8 cellular contexts compared by ENCODE assay signal in genomic region chr9:112361602-112362001, GRCh38. TPM values are rescaled to one million over a fixed set of nuclear protein-coding genes. Genes with fewer than 3 reads are reported as not detected.
DNase-seq lines count a peak whose midpoint lies in the region; ATAC-seq and TF ChIP-seq lines count a peak whose summit lies in the region.

No MANE protein-coding gene starts in this region.

- H3K4me2 ChIP-seq in mammary epithelial cell (ENCODE audit: insufficient read depth, low read depth, low read length) = peak overlapping the region; percentile 64

- H3K27ac ChIP-seq in cardiac muscle cell = no peak overlapping the region
- H3K27ac ChIP-seq in mammary epithelial cell (ENCODE audit: insufficient read depth, low read depth, low read length) = no peak overlapping the region
- H3K27ac ChIP-seq in liver (ENCODE audit: low read depth in 1 of 2, low read length in 2 of 2) = no peak overlapping the region

- no peaks in the 10 kb centered on the region for H3K79me2 ChIP-seq in mammary epithelial cell (ENCODE audit: insufficient read depth, low read length)

- peak; percentile 28 for TF ChIP-seq CTCF in cardiac muscle cell (IDR thresholded peaks at IDR 0.05; ENCODE audit: low read depth, low read length)
- peak; percentile 24 to 31 for TF ChIP-seq CTCF in mammary epithelial cell (conservative IDR thresholded peaks at IDR 0.05 in 1 of 2, IDR thresholded peaks at IDR 0.05 in 1 of 2; ENCODE audit: extremely low read depth in 1 of 2, insufficient read depth in 1 of 2, low read depth in 1 of 2, low read length in 2 of 2)
- TF ChIP-seq CTCF in liver (IDR thresholded peaks at IDR 0.05; ENCODE audit: low read depth, low read length, missing input control) = peak; percentile 45

- H3K27me3 ChIP-seq in cardiac muscle cell (no peaks in the 10 kb centered on the region), mammary epithelial cell (ENCODE audit: insufficient read depth, low read length) (no peaks in the 10 kb centered on the region), liver (ENCODE audit: control insufficient read depth in 4 of 4, insufficient read depth in 4 of 4, low read length in 3 of 4) (no peaks in the 10 kb centered on the region)

- TF ChIP-seq RAD21 in liver (IDR thresholded peaks at IDR 0.05) = peak; percentile 81

- H2AFZ ChIP-seq in mammary epithelial cell (ENCODE audit: low read depth, low read length) = peak overlapping the region; percentile 42

- intact Hi-C loops in Right ventricle myocardium inferior (cut with DNase I) (loop anchor here (2.0 to 5.0 kb wide), 2 partner anchors 273 to 599 kb away; no protein-coding TSS in a partner anchor), mammary epithelial cell (cut with micrococcal nuclease) (loop anchor here (1.0 to 10.0 kb wide), 4 partner anchors 195 to 433 kb away; no protein-coding TSS in a partner anchor)

- no peak overlapping the region for H3K9ac ChIP-seq in mammary epithelial cell (ENCODE audit: insufficient read depth, low read length)
- H3K9ac ChIP-seq in liver (ENCODE audit: low read depth in 1 of 2, low read length in 2 of 2) = no peak overlapping the region

- in situ Hi-C loops in mammary epithelial cell (cut with MboI; ENCODE audit: low sequenced_read_pairs in 2 of 2) = loop anchor here (5.0 to 25.0 kb wide), 3 partner anchors 244 to 599 kb away; no protein-coding TSS in a partner anchor

- H3K9me3 ChIP-seq in cardiac muscle cell (ENCODE audit: low read depth) = no peaks in the 10 kb centered on the region
- no peaks in the 10 kb centered on the region for H3K9me3 ChIP-seq in mammary epithelial cell (replicated peaks; ENCODE audit: insufficient read depth, low read length)
- H3K9me3 ChIP-seq in liver (ENCODE audit: control insufficient read depth in 4 of 4, low read length in 3 of 4) = no peaks in the 10 kb centered on the region

- whole genome bisulfite sequencing in mammary epithelial cell (ENCODE audit: low coverage, missing lambda C conversion rate) = 3% methylated on average over 4 of the region's 4 CpGs
- 15% methylated on average over 4 of the region's 4 CpGs for WGBS in liver

- H3K36me3 ChIP-seq in cardiac muscle cell (no peaks in the 10 kb centered on the region), mammary epithelial cell (ENCODE audit: insufficient read depth, low read length) (no peaks in the 10 kb centered on the region), liver (ENCODE audit: control insufficient read depth in 4 of 4, insufficient read depth in 3 of 4, low read depth in 1 of 4, low read length in 3 of 4) (no peaks in the 10 kb centered on the region)

- no peak for ATAC-seq in Right ventricle myocardium inferior
- ATAC-seq in GM19328 (IDR thresholded peaks at IDR 0.05; ENCODE audit: unreplicated experiment) = no peak
- no peak for ATAC-seq in GM18909 (IDR thresholded peaks at IDR 0.05; ENCODE audit: poor library complexity, unreplicated experiment)

- CTCF ChIA-PET in mammary epithelial cell (lab: Charles Lee; ENCODE audit: low non-redundant PET) = interaction anchor here (0.6 kb wide), 1 partner anchor 260 kb away, joined by 4 read pairs; no protein-coding TSS in a partner anchor

- DNase-seq in cardiac muscle cell (ENCODE audit: low read depth in 1 of 2, low spot score in 1 of 2) = peak; percentile 52 to 66
- DNase-seq in Right ventricle myocardium inferior (ENCODE audit: missing footprints) = no peak
- peak; percentile 50 for DNase-seq in NCI-H345 (lab: John Stamatoyannopoulos, UW)
- DNase-seq in mammary epithelial cell = peak; percentile 29
- DNase-seq in occipital lobe (lab: John Stamatoyannopoulos, UW) = no peak

- BruUV-seq in mammary epithelial cell (replicated peaks; lab: Mats Ljungman, UMichigan) = no TSS peak

- H3K4me1 ChIP-seq in cardiac muscle cell (ENCODE audit: low read depth) (no peaks in the 10 kb centered on the region), mammary epithelial cell (ENCODE audit: insufficient read depth, low read length) (peaks cover 6% of the 10 kb centered on the region), liver (ENCODE audit: control insufficient read depth in 4 of 4, insufficient read depth in 4 of 4, low read length in 3 of 4) (peaks cover 0 to 4% (median 0%) of the 10 kb centered on the region in 4 donors)

- dilution Hi-C loops in mammary epithelial cell (cut with HindIII; ENCODE audit: low sequenced_read_pairs) = no loop called here

- H4K20me1 ChIP-seq in mammary epithelial cell (ENCODE audit: insufficient read depth, low read length) = no peaks in the 10 kb centered on the region

- no peak overlapping the region for H3K4me3 ChIP-seq in cardiac muscle cell
- no peak overlapping the region for H3K4me3 ChIP-seq in mammary epithelial cell (replicated peaks in 1 of 3; ENCODE audit: insufficient read depth in 1 of 3, low read depth in 2 of 3, low read length in 3 of 3)
- no peak overlapping the region for H3K4me3 ChIP-seq in liver (ENCODE audit: low read depth in 1 of 3, low read length in 3 of 3)

TF ChIP-seq in liver, 16 proteins besides CTCF, POLR2A, EP300 and RAD21:
- no peak for TF ChIP-seq RXRA (IDR thresholded peaks at IDR 0.05)
- no peak for TF ChIP-seq GABPA (IDR thresholded peaks at IDR 0.05 in 1 of 2, conservative IDR thresholded peaks at IDR 0.05 in 1 of 2)
- TF ChIP-seq, protein P1, sequence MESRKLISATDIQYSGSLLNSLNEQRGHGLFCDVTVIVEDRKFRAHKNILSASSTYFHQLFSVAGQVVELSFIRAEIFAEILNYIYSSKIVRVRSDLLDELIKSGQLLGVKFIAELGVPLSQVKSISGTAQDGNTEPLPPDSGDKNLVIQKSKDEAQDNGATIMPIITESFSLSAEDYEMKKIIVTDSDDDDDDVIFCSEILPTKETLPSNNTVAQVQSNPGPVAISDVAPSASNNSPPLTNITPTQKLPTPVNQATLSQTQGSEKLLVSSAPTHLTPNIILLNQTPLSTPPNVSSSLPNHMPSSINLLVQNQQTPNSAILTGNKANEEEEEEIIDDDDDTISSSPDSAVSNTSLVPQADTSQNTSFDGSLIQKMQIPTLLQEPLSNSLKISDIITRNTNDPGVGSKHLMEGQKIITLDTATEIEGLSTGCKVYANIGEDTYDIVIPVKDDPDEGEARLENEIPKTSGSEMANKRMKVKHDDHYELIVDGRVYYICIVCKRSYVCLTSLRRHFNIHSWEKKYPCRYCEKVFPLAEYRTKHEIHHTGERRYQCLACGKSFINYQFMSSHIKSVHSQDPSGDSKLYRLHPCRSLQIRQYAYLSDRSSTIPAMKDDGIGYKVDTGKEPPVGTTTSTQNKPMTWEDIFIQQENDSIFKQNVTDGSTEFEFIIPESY (IDR thresholded peaks at IDR 0.05) = no peak
- TF ChIP-seq, protein P2, sequence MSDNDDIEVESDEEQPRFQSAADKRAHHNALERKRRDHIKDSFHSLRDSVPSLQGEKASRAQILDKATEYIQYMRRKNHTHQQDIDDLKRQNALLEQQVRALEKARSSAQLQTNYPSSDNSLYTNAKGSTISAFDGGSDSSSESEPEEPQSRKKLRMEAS (IDR thresholded peaks at IDR 0.05) = no peak
- TF ChIP-seq YY1 (IDR thresholded peaks at IDR 0.05) = no peak
- peak in 1 of 2 donors; percentile 13 for TF ChIP-seq HNF4A (conservative IDR thresholded peaks at IDR 0.05)
- TF ChIP-seq SP1 (IDR thresholded peaks at IDR 0.05) = no peak

RNA-seq across cellular contexts. Expression of gene HSDL2, which starts 18.3 kb away (rescaled TPM):
- 35.4 and 46.4 TPM in 2 replicates for total RNA-seq in cardiac muscle cell
- 43.8 and 58.1 TPM in 2 replicates for polyA plus RNA-seq in cardiac muscle cell
- 270 TPM for total RNA-seq in Right ventricle myocardium inferior
- total RNA-seq in mammary epithelial cell = 10 to 100 TPM; 33.5 to 34.2 TPM
- 28.2 TPM for polyA plus RNA-seq in mammary epithelial cell
- 20.9 TPM for polyA minus RNA-seq in mammary epithelial cell
- total RNA-seq in liver = 100 to 1,000 TPM in 1 of 2 donors, 10 to 100 TPM in 1; 26.1 to 135 TPM
- polyA plus RNA-seq in liver = 10 to 100 TPM; 72.2 to 86.9 TPM
- total RNA-seq in occipital lobe = 21.4 TPM

RNA-seq across cellular contexts. Expression of gene PTBP3, which starts 28.2 kb away (rescaled TPM):
- total RNA-seq in cardiac muscle cell (9.9 and 15.5 TPM in 2 replicates), Right ventricle myocardium inferior (21.0 TPM), mammary epithelial cell (10 to 100 TPM; 73.2 to 95.9 TPM), liver (10 to 100 TPM; 11.8 to 34.1 TPM), occipital lobe (44.9 TPM)
- polyA plus RNA-seq in cardiac muscle cell (6.2 and 13.3 TPM in 2 replicates), mammary epithelial cell (71.9 TPM), liver (1 to 10 TPM; 4.3 to 6.7 TPM)
- polyA minus RNA-seq in mammary epithelial cell = 142 TPM

Comparison
In these comparisons a context has a peak if more than half of its experiments do, and no peak if none do; other contexts are left out.
1. DNase-seq: peak in cardiac muscle cell (2 of 2), NCI-H345 (single experiment) and mammary epithelial cell (single experiment); none in Right ventricle myocardium inferior (single experiment) and occipital lobe (single experiment).
2. Peak in every context shown above with its lines, with median percentiles within 50 percentile points of each other: CTCF ChIP-seq.